ENCODE assay signal across 8 cellular contexts in genomic region chr3:38970851-38971638, GRCh38.
"Had no signal": no experiment of that assay in that cellular context is flagged by ENCODE, and none has a peak within 500 bp of the region (broad histone marks: within the 10 kb centered on the region; RNA-seq: fewer than 3 reads in every experiment).

No MANE protein-coding gene starts in this region.

- H3K27ac Mint-ChIP-seq: HFFc6 had no signal

- H3K36me3 ChIP-seq: HAP-1 had no signal

- H3K4me3 ChIP-seq: GM23248, HAP-1, K562 had no signal

- H3K9me3 ChIP-seq: HAP-1 had no signal

- H3K9ac ChIP-seq: GM23248 had no signal

- H3K4me1 ChIP-seq: HAP-1 had no signal

- H3K4me3 Mint-ChIP-seq: HFFc6 had no signal

- ATAC-seq: HCT116, K562 had no signal

- H3K9me3 Mint-ChIP-seq: HFFc6 had no signal

- H3K27ac ChIP-seq: GM23248 had no signal

- DNase-seq: GM23248, GOT3, H7, HFFc6, IMR-90 had no signal
